In the genomic region with DNA sequence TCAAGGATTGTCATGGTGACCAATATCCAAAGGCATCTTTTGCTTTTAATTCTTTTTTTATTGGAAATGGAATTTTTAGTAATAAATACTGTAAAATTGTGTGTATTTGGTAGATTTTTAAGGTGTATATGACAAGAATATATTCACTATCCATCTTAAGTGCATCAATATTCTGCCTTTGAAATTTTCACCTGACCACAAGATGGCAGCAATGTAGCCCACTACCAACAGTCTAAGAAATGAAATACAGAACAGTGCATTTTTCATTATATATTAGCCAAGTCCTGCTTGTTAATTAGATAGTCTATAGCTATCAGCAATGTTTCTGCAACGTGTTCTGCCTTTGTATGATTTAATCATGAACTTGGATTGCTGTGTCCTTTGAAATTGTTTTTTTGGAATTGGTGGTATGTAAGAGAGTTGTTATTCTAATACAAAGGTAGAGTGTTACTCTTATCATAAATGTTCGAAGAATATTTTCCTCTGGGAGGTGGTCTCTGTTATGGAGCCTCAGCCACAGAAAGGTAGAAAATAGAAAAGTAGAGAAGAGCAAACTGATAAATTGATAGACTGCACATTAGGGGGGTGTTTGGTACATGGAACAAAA, we compare ENCODE assay signal across 8 cellular contexts. TPM values are rescaled to one million over a fixed set of nuclear protein-coding genes. Genes with fewer than 3 reads are reported as not detected.
DNase-seq lines count a peak whose midpoint lies in the region; ATAC-seq and TF ChIP-seq lines count a peak whose summit lies in the region.

No MANE protein-coding gene starts in this region.

- DNase-seq in AG09309 (ENCODE audit: low read depth): no peak
- peak; percentile 3 for DNase-seq in GM12864 (ENCODE audit: low read depth)
- DNase-seq in WERI-Rb-1: no peak
- DNase-seq in hepatic stellate cell (ENCODE audit: low spot score): peak; percentile 6
- DNase-seq in type B pancreatic cell (ENCODE audit: extremely low spot score, unreplicated experiment): no peak
- no peak for DNase-seq in stimulated activated effector memory CD8-positive, alpha-beta T cell treated with anti-CD3 and anti-CD28 coated beads, Interleukin-12 subunit alpha, Interleukin-12 subunit beta, amount 100 ng/mL, for 72 hours (ENCODE audit: low spot score in 2 of 2)
- DNase-seq in SKM-1 (lab: John Stamatoyannopoulos, UW; ENCODE audit: unreplicated experiment): no peak

- H3K9me3 Mint-ChIP-seq in type B pancreatic cell: no peaks in the 10 kb centered on the region
- no peaks in the 10 kb centered on the region for H3K9me3 Mint-ChIP-seq in stimulated activated effector memory CD8-positive, alpha-beta T cell treated with anti-CD3 and anti-CD28 coated beads, Interleukin-12 subunit alpha, Interleukin-12 subunit beta, amount 100 ng/mL, for 72 hours

- peak; percentile 56 for ATAC-seq in HG03439 (IDR thresholded peaks at IDR 0.05; ENCODE audit: unreplicated experiment)
- no peak for ATAC-seq in stimulated activated effector memory CD8-positive, alpha-beta T cell treated with anti-CD3 and anti-CD28 coated beads, Interleukin-12 subunit alpha, Interleukin-12 subunit beta, amount 100 ng/mL, for 72 hours

- no peak overlapping the region for H3K27ac ChIP-seq in WERI-Rb-1

- H3K27ac Mint-ChIP-seq in type B pancreatic cell: no peak overlapping the region
- no peak overlapping the region for H3K27ac Mint-ChIP-seq in stimulated activated effector memory CD8-positive, alpha-beta T cell treated with anti-CD3 and anti-CD28 coated beads, Interleukin-12 subunit alpha, Interleukin-12 subunit beta, amount 100 ng/mL, for 72 hours

- no peaks in the 10 kb centered on the region for H3K36me3 Mint-ChIP-seq in type B pancreatic cell
- no peaks in the 10 kb centered on the region for H3K36me3 Mint-ChIP-seq in stimulated activated effector memory CD8-positive, alpha-beta T cell treated with anti-CD3 and anti-CD28 coated beads, Interleukin-12 subunit alpha, Interleukin-12 subunit beta, amount 100 ng/mL, for 72 hours

- no peak overlapping the region for H3K4me3 ChIP-seq in AG09309 (ENCODE audit: control insufficient read depth, low read depth, low read length)
- no peak overlapping the region for H3K4me3 ChIP-seq in GM12864 (ENCODE audit: low read depth, low read length)
- no peak overlapping the region for H3K4me3 ChIP-seq in WERI-Rb-1 (ENCODE audit: low read depth, low read length)

- no peaks in the 10 kb centered on the region for H3K27me3 ChIP-seq in WERI-Rb-1 (ENCODE audit: insufficient read depth, low read depth, severe bottlenecking)

- H3K27me3 Mint-ChIP-seq in type B pancreatic cell: no peaks in the 10 kb centered on the region

- peak; percentile 54 for TF ChIP-seq CTCF in AG09309 (IDR thresholded peaks at IDR 0.05; ENCODE audit: control insufficient read depth, insufficient read depth, low read depth, low read length, missing control alignments)
- peak; percentile 48 for TF ChIP-seq CTCF in GM12864 (IDR thresholded peaks at IDR 0.05; ENCODE audit: low read depth, low read length, missing control alignments)
- TF ChIP-seq CTCF in WERI-Rb-1 (IDR thresholded peaks at IDR 0.05; ENCODE audit: low read depth, low read length): peak; percentile 45; the same call in 1 of the 2 replicates
- TF ChIP-seq CTCF in type B pancreatic cell (conservative IDR thresholded peaks at IDR 0.05): peak; percentile 83

- no peaks in the 10 kb centered on the region for H3K36me3 ChIP-seq in WERI-Rb-1

- H3K4me1 Mint-ChIP-seq in type B pancreatic cell (ENCODE audit: unreplicated experiment): no peaks in the 10 kb centered on the region
- no peaks in the 10 kb centered on the region for H3K4me1 Mint-ChIP-seq in stimulated activated effector memory CD8-positive, alpha-beta T cell treated with anti-CD3 and anti-CD28 coated beads, Interleukin-12 subunit alpha, Interleukin-12 subunit beta, amount 100 ng/mL, for 72 hours

- H3K4me3 Mint-ChIP-seq in type B pancreatic cell: no peak overlapping the region
- no peak overlapping the region for H3K4me3 Mint-ChIP-seq in stimulated activated effector memory CD8-positive, alpha-beta T cell treated with anti-CD3 and anti-CD28 coated beads, Interleukin-12 subunit alpha, Interleukin-12 subunit beta, amount 100 ng/mL, for 72 hours

- no peaks in the 10 kb centered on the region for H3K9me3 ChIP-seq in WERI-Rb-1 (ENCODE audit: severe bottlenecking)

RNA-seq across cellular contexts. Expression of a gene that starts 38.2 kb away (rescaled TPM):
- total RNA-seq in type B pancreatic cell (ENCODE audit: low replicate concordance): not detected in 2 replicates

Comparison
In these comparisons a context has a peak if more than half of its experiments do, and no peak if none do; other contexts are left out.
1. DNase-seq: peak in GM12864 (single experiment) and hepatic stellate cell (single experiment); none in AG09309 (single experiment), WERI-Rb-1 (single experiment), type B pancreatic cell (single experiment), stimulated activated effector memory CD8-positive, alpha-beta T cell treated with anti-CD3 and anti-CD28 coated beads, Interleukin-12 subunit alpha, Interleukin-12 subunit beta, amount 100 ng/mL, for 72 hours (0 of 2) and SKM-1 (single experiment).
2. Peak in every context shown above with its lines, with median percentiles within 50 percentile points of each other: CTCF ChIP-seq.